15 cellular contexts compared by ENCODE assay signal in the genomic region with DNA sequence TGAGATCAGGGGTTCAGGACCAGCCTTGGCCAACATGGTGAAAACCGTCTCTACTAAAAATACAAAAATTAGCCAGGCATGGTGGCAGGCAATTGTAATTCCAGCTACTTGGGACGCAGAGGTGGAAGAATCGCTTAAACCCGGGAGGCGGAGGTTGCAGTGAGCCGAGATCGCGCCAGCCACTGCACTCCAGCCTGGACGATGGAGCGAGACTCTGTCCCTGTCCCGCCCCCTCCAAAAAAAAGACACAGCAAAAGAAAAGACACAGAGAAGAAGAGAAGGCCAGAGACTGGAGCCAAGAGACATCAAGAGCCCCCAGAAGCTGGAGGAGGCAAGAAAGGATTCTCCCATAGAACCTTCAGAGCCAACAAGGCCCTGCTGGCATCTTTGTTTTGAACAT. TPM values are rescaled to one million over a fixed set of nuclear protein-coding genes. Genes with fewer than 3 reads are reported as not detected.
"Had no signal": no experiment of that assay in that cellular context is flagged by ENCODE, and none has a peak within 500 bp of the region (broad histone marks: within the 10 kb centered on the region; RNA-seq: fewer than 3 reads in every experiment).

No MANE protein-coding gene starts in this region.

- H3K27me3 ChIP-seq: gastrocnemius medialis, heart left ventricle, sigmoid colon, spleen, stomach, testis, upper lobe of right lung had no signal

- H3K4me3 ChIP-seq: gastrocnemius medialis, heart left ventricle, sigmoid colon, spleen, stomach, upper lobe of right lung had no signal

- DNase-seq: activated CD4-positive, alpha-beta T cell treated with anti-CD3 and anti-CD28 coated beads, Interleukin-2, amount 10 ng/mL, durations not matched to agents 24 days and 14 days; activated T-cell treated with anti-CD3 and anti-CD28 coated beads, Interleukin-2, amount 50 U/mL, for 1 hour; endodermal cell; gastrocnemius medialis; immature natural killer cell; sigmoid colon; spleen; stomach; SW 1271; upper lobe of right lung had no signal

- H3K9me3 ChIP-seq: gastrocnemius medialis, sigmoid colon, stomach, testis, upper lobe of right lung had no signal

- H3K27ac ChIP-seq: gastrocnemius medialis, heart left ventricle, sigmoid colon, spleen, stomach, testis, upper lobe of right lung had no signal

- H3K4me1 Mint-ChIP-seq: endodermal cell, immature natural killer cell, neural crest cell, WTC11 had no signal

- H3K4me3 Mint-ChIP-seq: activated CD4-positive, alpha-beta T cell treated with anti-CD3 and anti-CD28 coated beads, Interleukin-2, amount 10 ng/mL, durations not matched to agents 24 days and 14 days; endodermal cell; immature natural killer cell; neural crest cell; WTC11 had no signal

- H3K36me3 Mint-ChIP-seq: immature natural killer cell, WTC11 had no signal

- H3K9me3 Mint-ChIP-seq: endodermal cell, neural crest cell, WTC11 had no signal

- H3K36me3 ChIP-seq: gastrocnemius medialis, heart left ventricle, sigmoid colon, spleen, upper lobe of right lung had no signal

- H3K27ac Mint-ChIP-seq: endodermal cell, immature natural killer cell, WTC11 had no signal

- H3K4me1 ChIP-seq: gastrocnemius medialis, sigmoid colon, stomach, testis, upper lobe of right lung had no signal

- H3K27me3 Mint-ChIP-seq: activated CD4-positive, alpha-beta T cell treated with anti-CD3 and anti-CD28 coated beads, Interleukin-2, amount 10 ng/mL, durations not matched to agents 24 days and 14 days had no signal

- ATAC-seq: gastrocnemius medialis, heart left ventricle, upper lobe of right lung had no signal

RNA-seq across cellular contexts. Expression of a gene that starts 25.6 kb away (rescaled TPM):
- total RNA-seq: activated CD4-positive, alpha-beta T cell treated with anti-CD3 and anti-CD28 coated beads, Interleukin-2, amount 10 ng/mL, durations not matched to agents 24 days and 14 days; SK-MEL-5 had no signal
- polyA plus RNA-seq: immature natural killer cell had no signal

RNA-seq across cellular contexts. Expression of a gene that starts 49.9 kb away (rescaled TPM):
- total RNA-seq: activated CD4-positive, alpha-beta T cell treated with anti-CD3 and anti-CD28 coated beads, Interleukin-2, amount 10 ng/mL, durations not matched to agents 24 days and 14 days had no signal
- polyA plus RNA-seq: immature natural killer cell had no signal
